ENCODE assay signal across 8 cellular contexts in genomic region chr11:35619030-35619753, GRCh38. TPM values are rescaled to one million over a fixed set of nuclear protein-coding genes. Genes with fewer than 3 reads are reported as not detected.
DNase-seq lines count a peak whose midpoint lies in the region; ATAC-seq and TF ChIP-seq lines count a peak whose summit lies in the region.

No MANE protein-coding gene starts in this region.

- DNase-seq in activated CD4-positive, alpha-beta memory T cell treated with anti-CD3 and anti-CD28 coated beads for 36 hours: peak; percentile 28
- no peak for DNase-seq in activated CD4-positive, alpha-beta memory T cell treated with anti-CD3 and anti-CD28 coated beads, Interleukin-2, amount 10 ng/mL, durations not matched to agents 7 days and 5 days
- DNase-seq in HFF-Myc (ENCODE audit: extremely low read depth, low read depth) (no peak), NCI-H2171 (lab: John Stamatoyannopoulos, UW) (peak; percentile 73), amniotic epithelial cell (ENCODE audit: low read depth) (peak; percentile 32), hepatic stellate cell (ENCODE audit: low spot score) (peak; percentile 39), sciatic nerve (ENCODE audit: low spot score) (peak; percentile 61), NCI-H1694 treated with DMSO at 0.1 percent for 48 hours (lab: John Stamatoyannopoulos, UW) (no peak)

- H3K4me3 ChIP-seq in HFF-Myc (replicated peaks; ENCODE audit: low read depth, low read length): peak overlapping the region; percentile 87

- POLR2A ChIA-PET in activated CD4-positive, alpha-beta memory T cell treated with anti-CD3 and anti-CD28 coated beads for 36 hours (lab: Charles Lee): interaction anchor here (0.8 kb wide), 1 partner anchor 40 kb away, joined by 3 read pairs; no protein-coding TSS in a partner anchor
- POLR2A ChIA-PET in activated CD4-positive, alpha-beta memory T cell treated with anti-CD3 and anti-CD28 coated beads, Interleukin-2, amount 10 ng/mL, durations not matched to agents 7 days and 5 days (lab: Charles Lee): interaction anchor here (1.2 kb wide), 1 partner anchor 45 kb away, joined by 3 read pairs; no protein-coding TSS in a partner anchor

- H3K9me3 Mint-ChIP-seq in activated CD4-positive, alpha-beta memory T cell treated with anti-CD3 and anti-CD28 coated beads for 36 hours: no peaks in the 10 kb centered on the region
- no peaks in the 10 kb centered on the region for H3K9me3 Mint-ChIP-seq in activated CD4-positive, alpha-beta memory T cell treated with anti-CD3 and anti-CD28 coated beads, Interleukin-2, amount 10 ng/mL, durations not matched to agents 7 days and 5 days

- H3K4me3 Mint-ChIP-seq in activated CD4-positive, alpha-beta memory T cell treated with anti-CD3 and anti-CD28 coated beads for 36 hours: peak overlapping the region; percentile 49
- H3K4me3 Mint-ChIP-seq in activated CD4-positive, alpha-beta memory T cell treated with anti-CD3 and anti-CD28 coated beads, Interleukin-2, amount 10 ng/mL, durations not matched to agents 7 days and 5 days: no peak overlapping the region

- intact Hi-C loops in activated CD4-positive, alpha-beta memory T cell treated with anti-CD3 and anti-CD28 coated beads for 36 hours (cut with micrococcal nuclease): loop anchor here (1.0 to 10.0 kb wide), 3 partner anchors 43 to 886 kb away; partner anchors contain the start of gene TRIM44
- intact Hi-C loops in sciatic nerve (cut with DNase I): loop anchor here (10.0 kb wide), 1 partner anchor 646 kb away; no protein-coding TSS in a partner anchor

- H3K27me3 Mint-ChIP-seq in activated CD4-positive, alpha-beta memory T cell treated with anti-CD3 and anti-CD28 coated beads for 36 hours: peaks cover 54% of the 10 kb centered on the region
- H3K27me3 Mint-ChIP-seq in activated CD4-positive, alpha-beta memory T cell treated with anti-CD3 and anti-CD28 coated beads, Interleukin-2, amount 10 ng/mL, durations not matched to agents 7 days and 5 days: peaks cover 65% of the 10 kb centered on the region

- ATAC-seq in sciatic nerve: no peak

- CTCF ChIA-PET in activated CD4-positive, alpha-beta memory T cell treated with anti-CD3 and anti-CD28 coated beads for 36 hours (lab: Charles Lee): interaction anchor here (2.2 to 3.5 kb wide), 3 partner anchors 203 to 647 kb away, joined by 6 to 19 read pairs (median 14); no protein-coding TSS in a partner anchor
- CTCF ChIA-PET in activated CD4-positive, alpha-beta memory T cell treated with anti-CD3 and anti-CD28 coated beads, Interleukin-2, amount 10 ng/mL, durations not matched to agents 7 days and 5 days (lab: Charles Lee): interaction anchor here (0.8 to 1.3 kb wide), 3 partner anchors 203 to 647 kb away, joined by 3 to 5 read pairs (median 4); no protein-coding TSS in a partner anchor

- no peak for TF ChIP-seq CTCF in HFF-Myc (IDR thresholded peaks at IDR 0.05; ENCODE audit: low read depth, low read length, missing control alignments)

- peaks cover 12% of the 10 kb centered on the region for H3K4me1 Mint-ChIP-seq in activated CD4-positive, alpha-beta memory T cell treated with anti-CD3 and anti-CD28 coated beads for 36 hours (ENCODE audit: low read depth)
- peaks cover 8% of the 10 kb centered on the region for H3K4me1 Mint-ChIP-seq in activated CD4-positive, alpha-beta memory T cell treated with anti-CD3 and anti-CD28 coated beads, Interleukin-2, amount 10 ng/mL, durations not matched to agents 7 days and 5 days

- no peak overlapping the region for H3K27ac Mint-ChIP-seq in activated CD4-positive, alpha-beta memory T cell treated with anti-CD3 and anti-CD28 coated beads for 36 hours
- no peak overlapping the region for H3K27ac Mint-ChIP-seq in activated CD4-positive, alpha-beta memory T cell treated with anti-CD3 and anti-CD28 coated beads, Interleukin-2, amount 10 ng/mL, durations not matched to agents 7 days and 5 days

- no peaks in the 10 kb centered on the region for H3K36me3 Mint-ChIP-seq in activated CD4-positive, alpha-beta memory T cell treated with anti-CD3 and anti-CD28 coated beads for 36 hours
- no peaks in the 10 kb centered on the region for H3K36me3 Mint-ChIP-seq in activated CD4-positive, alpha-beta memory T cell treated with anti-CD3 and anti-CD28 coated beads, Interleukin-2, amount 10 ng/mL, durations not matched to agents 7 days and 5 days (ENCODE audit: low read depth)

RNA-seq across cellular contexts. Expression of gene FJX1, which starts 0.9 kb away (rescaled TPM):
- under 1 TPM; 0.46 to 0.62 TPM for total RNA-seq in activated CD4-positive, alpha-beta memory T cell treated with anti-CD3 and anti-CD28 coated beads for 36 hours
- total RNA-seq in activated CD4-positive, alpha-beta memory T cell treated with anti-CD3 and anti-CD28 coated beads, Interleukin-2, amount 10 ng/mL, durations not matched to agents 7 days and 5 days: under 1 TPM in 1 of 2 experiments, not detected in 1; 0.08 TPM
- 3.9 TPM for total RNA-seq in sciatic nerve

RNA-seq across cellular contexts. Expression of gene TRIM44, which starts 43.4 kb away (rescaled TPM):
- total RNA-seq in activated CD4-positive, alpha-beta memory T cell treated with anti-CD3 and anti-CD28 coated beads for 36 hours: 10 to 100 TPM; 27.3 to 30.0 TPM
- total RNA-seq in activated CD4-positive, alpha-beta memory T cell treated with anti-CD3 and anti-CD28 coated beads, Interleukin-2, amount 10 ng/mL, durations not matched to agents 7 days and 5 days: 10 to 100 TPM; 17.7 to 20.8 TPM
- 60.1 TPM for total RNA-seq in sciatic nerve

Comparison
In these comparisons a context has a peak if more than half of its experiments do, and no peak if none do; other contexts are left out.
1. DNase-seq: peak in activated CD4-positive, alpha-beta memory T cell treated with anti-CD3 and anti-CD28 coated beads for 36 hours (single experiment), NCI-H2171 (single experiment), amniotic epithelial cell (single experiment), hepatic stellate cell (single experiment) and sciatic nerve (single experiment); none in activated CD4-positive, alpha-beta memory T cell treated with anti-CD3 and anti-CD28 coated beads, Interleukin-2, amount 10 ng/mL, durations not matched to agents 7 days and 5 days (single experiment), HFF-Myc (single experiment) and NCI-H1694 treated with DMSO at 0.1 percent for 48 hours (single experiment).